8 cellular contexts compared by ENCODE assay signal in genomic region chr15:52179278-52180195, GRCh38. TPM values are rescaled to one million over a fixed set of nuclear protein-coding genes. Genes with fewer than 3 reads are reported as not detected.
DNase-seq lines count a peak whose midpoint lies in the region; ATAC-seq and TF ChIP-seq lines count a peak whose summit lies in the region.

No MANE protein-coding gene starts in this region.

- peak; percentile 61 for DNase-seq in GM12864 (ENCODE audit: low read depth)
- peak; percentile 64 for DNase-seq in HFFc6
- peak; percentile 83 for DNase-seq in NB4 (ENCODE audit: low read depth)
- peak; percentile 63 for DNase-seq in SKM-1 (lab: John Stamatoyannopoulos, UW; ENCODE audit: unreplicated experiment)
- DNase-seq in activated naive CD8-positive, alpha-beta T cell treated with anti-CD3 and anti-CD28 coated beads, Interleukin-2, amount 50 U/mL, for 24 hours, result peak; percentile 86
- peak; percentile 82 to 87 for DNase-seq in cardiac muscle cell (ENCODE audit: low read depth in 1 of 2, low spot score in 1 of 2)
- peak; percentile 82 to 85 for DNase-seq in trophoblast cell
- peak; percentile 90 for DNase-seq in transverse colon

- H2BK120ac ChIP-seq in trophoblast cell (ENCODE audit: insufficient read depth, low read length, poor library complexity), result no peak overlapping the region

- ATAC-seq in activated naive CD8-positive, alpha-beta T cell treated with anti-CD3 and anti-CD28 coated beads, Interleukin-2, amount 50 U/mL, for 24 hours, result peak; percentile 91

- H2BK5ac ChIP-seq in trophoblast cell (ENCODE audit: low read depth, low read length, poor library complexity), result no peak overlapping the region

- peak overlapping the region; percentile 77 for H2AFZ ChIP-seq in trophoblast cell (ENCODE audit: insufficient read depth, low read length, poor library complexity)

- H4K8ac ChIP-seq in trophoblast cell (ENCODE audit: low read depth, low read length), result peak overlapping the region; percentile 68

- no peak for TF ChIP-seq EP300 in transverse colon (IDR thresholded peaks at IDR 0.05; ENCODE audit: low read depth)

- no peak overlapping the region for H3K23ac ChIP-seq in trophoblast cell (ENCODE audit: low read length)

- no peak overlapping the region for H2BK12ac ChIP-seq in trophoblast cell (ENCODE audit: low read length)

- in situ Hi-C loops in transverse colon (cut with MboI; ENCODE audit: low pct_ligation_motif_present in 1 of 4, low pct_unique_long_range_greater_than_20kb in 1 of 4, low sequenced_read_pairs in 3 of 4), result no loop called here

- H3K18ac ChIP-seq in trophoblast cell (ENCODE audit: low read length), result no peak overlapping the region

- no peaks in the 10 kb centered on the region for H3K9me3 ChIP-seq in cardiac muscle cell (ENCODE audit: low read depth)
- H3K9me3 ChIP-seq in trophoblast cell (ENCODE audit: insufficient read depth, low read depth, low read length), result no peaks in the 10 kb centered on the region
- H3K9me3 ChIP-seq in transverse colon, result no peaks in the 10 kb centered on the region

- H3K36me3 ChIP-seq in cardiac muscle cell, result no peaks in the 10 kb centered on the region
- no peaks in the 10 kb centered on the region for H3K36me3 ChIP-seq in trophoblast cell (ENCODE audit: control insufficient read depth in 1 of 2, insufficient read depth in 2 of 2, low read length in 2 of 2)
- no peaks in the 10 kb centered on the region for H3K36me3 ChIP-seq in transverse colon

- peaks cover 4% of the 10 kb centered on the region for H3K79me1 ChIP-seq in trophoblast cell (ENCODE audit: low read length)

- peaks cover 2% of the 10 kb centered on the region for H3K79me2 ChIP-seq in trophoblast cell (ENCODE audit: control insufficient read depth, insufficient read depth, low read length, poor library complexity)

- peaks cover 4% of the 10 kb centered on the region; the same call in 1 of the 2 replicates for H3K27me3 Mint-ChIP-seq in HFFc6 (ENCODE audit: insufficient read depth)
- no peaks in the 10 kb centered on the region for H3K27me3 Mint-ChIP-seq in activated naive CD8-positive, alpha-beta T cell treated with anti-CD3 and anti-CD28 coated beads, Interleukin-2, amount 50 U/mL, for 24 hours

- H3K4me1 ChIP-seq in cardiac muscle cell (ENCODE audit: low read depth) (no peaks in the 10 kb centered on the region), trophoblast cell (ENCODE audit: control insufficient read depth in 1 of 2, insufficient read depth in 2 of 2, low read length in 2 of 2) (peaks cover 2 to 3% of the 10 kb centered on the region in 2 experiments), transverse colon (peaks cover 0 to 15% (median 12%) of the 10 kb centered on the region in 4 donors)

- H3K14ac ChIP-seq in trophoblast cell (ENCODE audit: low read length), result peak overlapping the region; percentile 30

- H3K9me3 Mint-ChIP-seq in HFFc6, result no peaks in the 10 kb centered on the region
- no peaks in the 10 kb centered on the region for H3K9me3 Mint-ChIP-seq in activated naive CD8-positive, alpha-beta T cell treated with anti-CD3 and anti-CD28 coated beads, Interleukin-2, amount 50 U/mL, for 24 hours

- H3K27me3 ChIP-seq in cardiac muscle cell, result peaks cover 24% of the 10 kb centered on the region
- H3K27me3 ChIP-seq in trophoblast cell (ENCODE audit: insufficient read depth, low read length), result peaks cover 5% of the 10 kb centered on the region
- H3K27me3 ChIP-seq in transverse colon, result peaks cover 3% of the 10 kb centered on the region

- intact Hi-C loops in transverse colon (cut with DNase I; ENCODE audit: low total_unique reads), result loop anchor here (5.0 kb wide), 1 partner anchor 207 kb away; the partner anchor contains the start of gene LEO1

- no peak overlapping the region for H2AK5ac ChIP-seq in trophoblast cell (ENCODE audit: low read length)

- no peak overlapping the region for H3K9ac ChIP-seq in trophoblast cell (ENCODE audit: low read length)

- H3K36me3 Mint-ChIP-seq in HFFc6 (ENCODE audit: low read depth), result peaks cover 5% of the 10 kb centered on the region; the same call in 1 of the 2 replicates
- H3K36me3 Mint-ChIP-seq in activated naive CD8-positive, alpha-beta T cell treated with anti-CD3 and anti-CD28 coated beads, Interleukin-2, amount 50 U/mL, for 24 hours (ENCODE audit: low read depth), result no peaks in the 10 kb centered on the region

- peak overlapping the region; percentile 86 for H3K4me2 ChIP-seq in trophoblast cell (ENCODE audit: low read length)

- no CpG with 5 or more reads among the region's 105 CpGs for WGBS in trophoblast cell (ENCODE audit: extremely low coverage, insufficient coverage, insufficient read length)
- 1% methylated on average over 31 of the region's 105 CpGs; no CpG with 5 or more reads in 1 of the 2 donors for WGBS in transverse colon (ENCODE audit: low coverage in 1 of 2), 2 donors

- H4K91ac ChIP-seq in trophoblast cell (ENCODE audit: low read depth, low read length), result peak overlapping the region; percentile 7

- H3K4me3 ChIP-seq in GM12864 (ENCODE audit: low read depth, low read length), result peak overlapping the region; percentile 74
- H3K4me3 ChIP-seq in NB4 (ENCODE audit: low read depth, low read length), result peak overlapping the region; percentile 74
- H3K4me3 ChIP-seq in cardiac muscle cell, result peak overlapping the region; percentile 61
- peak overlapping the region; percentile 84 for H3K4me3 ChIP-seq in trophoblast cell (ENCODE audit: low read depth, low read length)
- H3K4me3 ChIP-seq in transverse colon, result peak overlapping the region; percentile 75 to 85 (median 82)

- peaks cover 23% of the 10 kb centered on the region for H3K4me1 Mint-ChIP-seq in HFFc6 (ENCODE audit: low read depth)
- H3K4me1 Mint-ChIP-seq in activated naive CD8-positive, alpha-beta T cell treated with anti-CD3 and anti-CD28 coated beads, Interleukin-2, amount 50 U/mL, for 24 hours, result peaks cover 19% of the 10 kb centered on the region

- H3K27ac ChIP-seq in cardiac muscle cell (no peak overlapping the region), trophoblast cell (ENCODE audit: low read depth, low read length) (no peak overlapping the region), transverse colon (peak overlapping the region; percentile 88 to 92 (median 90))

- H4K12ac ChIP-seq in trophoblast cell (ENCODE audit: low read depth, low read length), result peak overlapping the region; percentile 49

- H3K4me3 Mint-ChIP-seq in HFFc6, result peak overlapping the region; percentile 90
- H3K4me3 Mint-ChIP-seq in activated naive CD8-positive, alpha-beta T cell treated with anti-CD3 and anti-CD28 coated beads, Interleukin-2, amount 50 U/mL, for 24 hours, result peak overlapping the region; percentile 82

- TF ChIP-seq CTCF in GM12864 (IDR thresholded peaks at IDR 0.05; ENCODE audit: low read depth, low read length, missing control alignments), result no peak
- TF ChIP-seq CTCF in HFFc6 (IDR thresholded peaks at IDR 0.05), result no peak
- TF ChIP-seq CTCF in NB4 (IDR thresholded peaks at IDR 0.05; ENCODE audit: low read depth, low read length), result no peak
- no peak for TF ChIP-seq CTCF in cardiac muscle cell (IDR thresholded peaks at IDR 0.05; ENCODE audit: low read depth, low read length)
- TF ChIP-seq CTCF in transverse colon (IDR thresholded peaks at IDR 0.05), result peak in 1 of 5 experiments; percentile 6

- peak overlapping the region; percentile 92 for H3K27ac Mint-ChIP-seq in HFFc6
- H3K27ac Mint-ChIP-seq in activated naive CD8-positive, alpha-beta T cell treated with anti-CD3 and anti-CD28 coated beads, Interleukin-2, amount 50 U/mL, for 24 hours, result peak overlapping the region; percentile 88

- TF ChIP-seq POLR2A in NB4 (IDR thresholded peaks at IDR 0.05; ENCODE audit: extremely low read depth, insufficient read length) (peak; percentile 52), transverse colon (IDR thresholded peaks at IDR 0.05) (peak; percentile 41)

- no peak overlapping the region for H3K4ac ChIP-seq in trophoblast cell (ENCODE audit: low read depth, low read length)

RNA-seq across cellular contexts. Expression of gene GNB5, which starts 11.7 kb away (rescaled TPM):
- 10 to 100 TPM; 24.1 to 37.1 (median 33.0) TPM for total RNA-seq in HFFc6 (2021; fragmentation: NEBNext Ultra II Directional; extraction: Animal tissue kit (Norgen Biotek cat#: 25700))
- total RNA-seq in cardiac muscle cell (38.4 and 50.2 TPM in 2 replicates), transverse colon (10 to 100 TPM in 2 of 4 donors, 1 to 10 TPM in 1, under 1 TPM in 1; 0.60 to 12.7 (median 7.8) TPM)
- 31.2 and 36.7 TPM in 2 replicates for polyA plus RNA-seq in cardiac muscle cell
- 7.4 TPM in 2 replicates for polyA plus RNA-seq in trophoblast cell (2013)

Comparison
In these comparisons a context has a peak if more than half of its experiments do, and no peak if none do; other contexts are left out.
1. H3K27ac ChIP-seq: peak in transverse colon (4 of 4); none in cardiac muscle cell (single experiment) and trophoblast cell (single experiment).
2. Peak in every context shown above with its lines, with median percentiles within 50 percentile points of each other: DNase-seq and H3K4me3 ChIP-seq.